In the genomic region with DNA sequence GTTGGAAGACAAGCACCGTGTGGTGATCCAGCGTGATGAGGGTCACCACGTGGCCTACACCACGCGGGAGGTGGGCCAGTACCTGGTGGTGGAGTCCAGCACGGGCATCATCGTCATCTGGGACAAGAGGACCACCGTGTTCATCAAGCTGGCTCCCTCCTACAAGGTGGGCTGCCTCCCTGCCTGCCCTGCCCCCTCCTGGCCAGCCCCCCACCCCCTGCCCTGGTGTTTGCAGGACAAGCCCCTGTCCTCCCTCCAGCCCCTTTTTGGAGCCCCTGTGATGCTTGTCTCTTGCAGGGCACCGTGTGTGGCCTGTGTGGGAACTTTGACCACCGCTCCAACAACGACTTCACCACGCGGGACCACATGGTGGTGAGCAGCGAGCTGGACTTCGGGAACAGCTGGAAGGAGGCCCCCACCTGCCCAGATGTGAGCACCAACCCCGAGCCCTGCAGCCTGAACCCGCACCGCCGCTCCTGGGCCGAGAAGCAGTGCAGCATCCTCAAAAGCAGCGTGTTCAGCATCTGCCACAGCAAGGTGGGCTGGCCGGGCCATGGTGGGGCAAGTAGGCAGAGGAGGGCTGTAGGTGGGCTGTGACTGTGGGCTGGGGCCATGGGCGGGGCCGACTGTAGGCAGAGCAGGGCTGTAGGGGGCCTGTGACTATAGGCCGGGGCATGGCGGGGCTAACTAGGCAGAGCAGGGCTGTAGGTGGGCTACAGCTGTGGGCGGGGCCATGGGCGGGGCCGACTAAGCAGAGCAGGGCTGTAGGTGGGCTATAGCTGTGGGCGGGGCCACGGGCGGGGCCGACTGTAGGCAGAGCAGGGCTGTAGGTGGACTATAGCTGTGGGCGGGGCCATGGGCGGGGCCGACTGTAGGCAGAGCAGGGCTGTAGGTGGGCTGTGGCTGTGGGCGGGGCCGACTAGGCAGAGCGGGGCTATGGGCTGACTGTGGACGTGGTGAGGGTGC, we compare ENCODE assay signal across 25 cellular contexts. TPM values are rescaled to one million over a fixed set of nuclear protein-coding genes. Genes with fewer than 3 reads are reported as not detected.
DNase-seq lines count a peak whose midpoint lies in the region; ATAC-seq, FAIRE-seq and TF ChIP-seq lines count a peak whose summit lies in the region.
"Had no signal": no experiment of that assay in that cellular context is flagged by ENCODE, and none has a peak within 500 bp of the region (broad histone marks: within the 10 kb centered on the region; RNA-seq: fewer than 3 reads in every experiment).

No MANE protein-coding gene starts in this region.

- no peak overlapping the region for H3K4me3 ChIP-seq in right cardiac atrium (ENCODE audit: low read length)
- no peak overlapping the region for H3K4me3 ChIP-seq in small intestine (ENCODE audit: low read depth in 1 of 2, low read length in 2 of 2)
- H3K4me3 ChIP-seq: breast epithelium, pancreas, tibial artery had no signal

- no peaks in the 10 kb centered on the region for H3K36me3 ChIP-seq in small intestine (ENCODE audit: control insufficient read depth in 2 of 2, insufficient read depth in 2 of 2, low read length in 2 of 2)
- H3K36me3 ChIP-seq: breast epithelium, pancreas, tibial artery had no signal

- DNase-seq in NCI-H748 (lab: John Stamatoyannopoulos, UW; ENCODE audit: unreplicated experiment) (peak; percentile 26), NCI-H748 treated with DMSO at 0.1 percent for 48 hours (lab: John Stamatoyannopoulos, UW) (no peak), NAMALWA (ENCODE audit: low spot score) (peak; percentile 81), right cardiac atrium (peak; percentile 7 to 45 (median 31)), small intestine (peak; percentile 39), NCI-H1417 treated with DMSO at 0.1 percent for 48 hours (lab: John Stamatoyannopoulos, UW) (no peak), foreskin keratinocyte (no peak)
- DNase-seq: activated effector memory CD4-positive, alpha-beta T cell treated with Interleukin-2 at 50 U/mL for 16 hours; AML-193; HCEC 1CT; naive B cell; NCI-H146; NCI-H2171; OCI-M1; SIG-M5; stimulated activated CD4-positive, alpha-beta T cell treated with anti-CD3 and anti-CD28 coated beads, Interleukin-1b, Interleukin-23, amount 100 ng/mL, for 48 hours; stimulated activated naive CD4-positive, alpha-beta T cell had no signal

- H3K4me1 ChIP-seq in right cardiac atrium (ENCODE audit: control insufficient read depth, insufficient read depth, low read length), result no peaks in the 10 kb centered on the region
- H3K4me1 ChIP-seq in small intestine (ENCODE audit: control insufficient read depth in 2 of 2, insufficient read depth in 1 of 2, low read depth in 1 of 2, low read length in 1 of 2), result no peaks in the 10 kb centered on the region
- H3K4me1 ChIP-seq in foreskin keratinocyte, result no peaks in the 10 kb centered on the region
- H3K4me1 ChIP-seq: breast epithelium, pancreas, tibial artery had no signal

- FAIRE-seq in small intestine (lab: Jason Lieb, UNC), result no peak
- FAIRE-seq: islet of Langerhans, pancreas had no signal

- no peak for ATAC-seq in right cardiac atrium
- no peak for ATAC-seq in HG03442 (IDR thresholded peaks at IDR 0.05; ENCODE audit: unreplicated experiment)
- ATAC-seq in foreskin keratinocyte, result no peak
- ATAC-seq: pancreas had no signal

- WGBS in right cardiac atrium, result 87% methylated on average over 35 of the region's 40 CpGs
- WGBS in small intestine, 3 donors, result 80 to 89% (median 85%) methylated on average over 23 to 40 of the region's 40 CpGs

- H3K27me3 ChIP-seq in right cardiac atrium (ENCODE audit: control insufficient read depth, insufficient read depth) (no peaks in the 10 kb centered on the region), small intestine (ENCODE audit: control insufficient read depth in 2 of 2, insufficient read depth in 2 of 2, low read length in 2 of 2) (no peaks in the 10 kb centered on the region), foreskin keratinocyte (no peaks in the 10 kb centered on the region)
- H3K27me3 ChIP-seq: pancreas had no signal

- H3K9me3 ChIP-seq in right cardiac atrium (ENCODE audit: control insufficient read depth, low read length) (no peaks in the 10 kb centered on the region), small intestine (ENCODE audit: control insufficient read depth, low read depth) (no peaks in the 10 kb centered on the region)
- H3K9me3 ChIP-seq: breast epithelium, pancreas, tibial artery had no signal

- no peak overlapping the region for H3K27ac ChIP-seq in right cardiac atrium (ENCODE audit: low read length)
- H3K27ac ChIP-seq in small intestine (ENCODE audit: low read depth in 1 of 2, low read length in 1 of 2), result no peak overlapping the region
- H3K27ac ChIP-seq in foreskin keratinocyte, result no peak overlapping the region
- H3K27ac ChIP-seq: 22Rv1, breast epithelium, pancreas, tibial artery had no signal

- intact Hi-C loops in right cardiac atrium (cut with DNase I), result no loop called here

- no peak for TF ChIP-seq CTCF in foreskin keratinocyte (conservative IDR thresholded peaks at IDR 0.05)

RNA-seq across cellular contexts. Expression of a gene that starts 13.6 kb away (rescaled TPM):
- total RNA-seq in right cardiac atrium (under 1 TPM in 1 of 4 donors, not detected in 3; 0.03 TPM), foreskin keratinocyte (not detected in 2 replicates)
- polyA plus RNA-seq in right cardiac atrium (0.02 TPM), small intestine (10 to 100 TPM in 1 of 3 donors, 1 to 10 TPM in 2; 3.0 to 57.2 (median 4.5) TPM), foreskin keratinocyte (not detected in 2 replicates)
- total RNA-seq: Daoy had no signal

RNA-seq across cellular contexts. Expression of a gene that starts 51.7 kb away (rescaled TPM):
- not detected for total RNA-seq in right cardiac atrium
- 0.05 TPM for polyA plus RNA-seq in right cardiac atrium
- polyA plus RNA-seq in small intestine, result under 1 TPM in 2 of 3 donors, not detected in 1; 0.22 to 0.34 TPM
- not detected in 2 replicates for total RNA-seq in foreskin keratinocyte
- not detected in 2 replicates for polyA plus RNA-seq in foreskin keratinocyte
- total RNA-seq: Daoy, MCF 10A had no signal

Comparison
In these comparisons a context has a peak if more than half of its experiments do, and no peak if none do; other contexts are left out.
1. DNase-seq: peak in NCI-H748 (single experiment), NAMALWA (single experiment), right cardiac atrium (3 of 3) and small intestine (single experiment); none in NCI-H748 treated with DMSO at 0.1 percent for 48 hours (single experiment), NCI-H1417 treated with DMSO at 0.1 percent for 48 hours (single experiment) and foreskin keratinocyte (0 of 2).